ENCODE assay signal across 8 cellular contexts in the genomic region with DNA sequence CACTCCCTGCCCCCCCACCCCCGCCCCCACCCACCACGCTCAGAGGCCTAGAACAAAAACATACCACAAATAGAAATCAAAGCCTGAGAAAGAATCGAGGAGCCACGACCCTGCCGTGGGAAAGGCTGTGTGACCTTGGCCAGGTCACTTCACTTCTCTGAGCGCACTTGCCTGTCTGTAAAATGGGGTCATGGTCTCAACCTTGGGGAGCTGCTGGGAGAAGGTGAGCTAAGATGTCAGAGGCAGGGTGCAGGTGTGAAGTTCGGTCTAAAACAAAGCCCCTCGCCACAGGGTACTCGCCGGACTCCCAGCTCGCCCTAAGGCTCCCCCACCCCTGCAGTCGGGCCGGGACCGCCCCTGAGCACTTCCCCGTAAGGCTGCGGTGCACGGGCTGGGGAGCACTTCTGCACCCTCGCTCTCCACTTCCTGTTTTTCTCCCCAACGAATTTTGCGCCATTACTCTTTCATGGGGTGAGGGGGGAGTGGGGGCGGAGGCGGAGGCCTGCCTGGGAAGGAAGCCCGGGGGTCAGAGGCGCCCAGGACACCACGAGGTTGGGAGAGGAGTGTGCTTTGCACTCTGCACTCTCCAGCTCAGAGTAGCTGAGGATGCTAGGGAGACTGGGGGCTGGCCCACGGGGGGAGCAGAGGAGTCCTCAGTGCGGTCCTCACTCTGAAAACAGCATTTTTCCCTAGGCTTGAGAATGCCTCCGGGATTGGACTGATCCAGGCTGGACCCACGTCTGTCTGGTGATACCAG. TPM values are rescaled to one million over a fixed set of nuclear protein-coding genes. Genes with fewer than 3 reads are reported as not detected.
A peak's percentile ranks its signal among the peaks of the same experiment; 100 is the strongest.
DNase-seq lines count a peak whose midpoint lies in the region; ATAC-seq and TF ChIP-seq lines count a peak whose summit lies in the region.

No MANE protein-coding gene starts in this region.

- in situ Hi-C loops in GM18951 (cut with MboI; ENCODE audit: low sequenced_read_pairs, unreplicated experiment) = no loop called here

- intact Hi-C loops in spleen (cut with DNase I; ENCODE audit: low total_unique reads) = loop anchor here (5.0 to 10.0 kb wide), 2 partner anchors 98 to 235 kb away; no protein-coding TSS in a partner anchor

- peak in 2 of 11 experiments; percentile 21 to 28 for TF ChIP-seq CTCF in spleen (IDR thresholded peaks at IDR 0.05 in 8 of 11, conservative IDR thresholded peaks at IDR 0.05 in 3 of 11)

- peak overlapping the region; percentile 94 for H3K4me3 Mint-ChIP-seq in T-helper 2 cell treated with Interferon-gamma antibody and Interleukin-4, amounts not matched to agents 5 μg/mL and 100 μg/mL, for 36 hours
- H3K4me3 Mint-ChIP-seq in activated naive CD8-positive, alpha-beta T cell treated with anti-CD3 and anti-CD28 coated beads, Interleukin-2, amount 10 ng/mL, durations not matched to agents 7 days and 5 days = peak overlapping the region; percentile 92

- 9 to 18% (median 13%) methylated on average over 13 to 29 of the region's 29 CpGs for WGBS in spleen, 5 donors

- no peaks in the 10 kb centered on the region for H3K27me3 Mint-ChIP-seq in T-helper 2 cell treated with Interferon-gamma antibody and Interleukin-4, amounts not matched to agents 5 μg/mL and 100 μg/mL, for 36 hours (ENCODE audit: low read depth)
- no peaks in the 10 kb centered on the region for H3K27me3 Mint-ChIP-seq in activated naive CD8-positive, alpha-beta T cell treated with anti-CD3 and anti-CD28 coated beads, Interleukin-2, amount 10 ng/mL, durations not matched to agents 7 days and 5 days

- H3K27ac ChIP-seq in spleen = peak overlapping the region; percentile 77 to 96 (median 90)

- DNase-seq in T-helper 2 cell treated with Interferon-gamma antibody and Interleukin-4, amounts not matched to agents 5 μg/mL and 100 μg/mL, for 36 hours (ENCODE audit: low spot score) = peak; percentile 86
- peak; percentile 85 for DNase-seq in activated naive CD8-positive, alpha-beta T cell treated with anti-CD3 and anti-CD28 coated beads, Interleukin-2, amount 10 ng/mL, durations not matched to agents 7 days and 5 days
- DNase-seq in spleen (peak; percentile 98), NCI-H2227 (lab: John Stamatoyannopoulos, UW; ENCODE audit: unreplicated experiment) (no peak), AG08395 (ENCODE audit: low spot score) (no peak)

- H3K4me1 ChIP-seq in spleen = peaks cover 24 to 93% (median 58%) of the 10 kb centered on the region in 6 donors

- H3K4me1 Mint-ChIP-seq in T-helper 2 cell treated with Interferon-gamma antibody and Interleukin-4, amounts not matched to agents 5 μg/mL and 100 μg/mL, for 36 hours (ENCODE audit: low read depth) = peaks cover 52% of the 10 kb centered on the region
- peaks cover 46% of the 10 kb centered on the region for H3K4me1 Mint-ChIP-seq in activated naive CD8-positive, alpha-beta T cell treated with anti-CD3 and anti-CD28 coated beads, Interleukin-2, amount 10 ng/mL, durations not matched to agents 7 days and 5 days

- no peaks in the 10 kb centered on the region for H3K36me3 ChIP-seq in spleen

- peak overlapping the region; percentile 30 to 75 (median 50) for H3K4me3 ChIP-seq in spleen

- H3K27me3 ChIP-seq in spleen (replicated peaks in 1 of 7) = peaks cover 0 to 10% (median 0%) of the 10 kb centered on the region in 7 donors

- no peaks in the 10 kb centered on the region for H3K9me3 Mint-ChIP-seq in T-helper 2 cell treated with Interferon-gamma antibody and Interleukin-4, amounts not matched to agents 5 μg/mL and 100 μg/mL, for 36 hours
- no peaks in the 10 kb centered on the region for H3K9me3 Mint-ChIP-seq in activated naive CD8-positive, alpha-beta T cell treated with anti-CD3 and anti-CD28 coated beads, Interleukin-2, amount 10 ng/mL, durations not matched to agents 7 days and 5 days

- TF ChIP-seq POLR2A in GM18951 (IDR thresholded peaks at IDR 0.05; ENCODE audit: extremely low read depth, insufficient read depth, insufficient read length) (peak; percentile 51), spleen (IDR thresholded peaks at IDR 0.05) (no peak)

- ATAC-seq in activated naive CD8-positive, alpha-beta T cell treated with anti-CD3 and anti-CD28 coated beads, Interleukin-2, amount 10 ng/mL, durations not matched to agents 7 days and 5 days (ENCODE audit: low read depth) = peak; percentile 48
- ATAC-seq in HG03280 (IDR thresholded peaks at IDR 0.05; ENCODE audit: unreplicated experiment) (no peak), HG03378 (IDR thresholded peaks at IDR 0.05; ENCODE audit: unreplicated experiment) (no peak)

- H3K36me3 Mint-ChIP-seq in T-helper 2 cell treated with Interferon-gamma antibody and Interleukin-4, amounts not matched to agents 5 μg/mL and 100 μg/mL, for 36 hours (ENCODE audit: low read depth) = peaks cover 43% of the 10 kb centered on the region
- peaks cover 40% of the 10 kb centered on the region for H3K36me3 Mint-ChIP-seq in activated naive CD8-positive, alpha-beta T cell treated with anti-CD3 and anti-CD28 coated beads, Interleukin-2, amount 10 ng/mL, durations not matched to agents 7 days and 5 days

- no peaks in the 10 kb centered on the region for H3K9me3 ChIP-seq in spleen

- POLR2A ChIA-PET in activated naive CD8-positive, alpha-beta T cell treated with anti-CD3 and anti-CD28 coated beads, Interleukin-2, amount 10 ng/mL, durations not matched to agents 7 days and 5 days (lab: Charles Lee) = interaction anchor here (0.5 to 22.8 kb wide), 19 partner anchors 12 to 488 kb away, joined by 3 to 623 read pairs (median 5); partner anchors contain the start of gene PIK3CD

- H3K27ac Mint-ChIP-seq in T-helper 2 cell treated with Interferon-gamma antibody and Interleukin-4, amounts not matched to agents 5 μg/mL and 100 μg/mL, for 36 hours = peak overlapping the region; percentile 97
- peak overlapping the region; percentile 97 for H3K27ac Mint-ChIP-seq in activated naive CD8-positive, alpha-beta T cell treated with anti-CD3 and anti-CD28 coated beads, Interleukin-2, amount 10 ng/mL, durations not matched to agents 7 days and 5 days

RNA-seq across cellular contexts. Expression of gene PIK3CD, which starts 21.9 kb away (rescaled TPM):
- 100 to 1,000 TPM; 250 TPM for total RNA-seq in activated naive CD8-positive, alpha-beta T cell treated with anti-CD3 and anti-CD28 coated beads, Interleukin-2, amount 10 ng/mL, durations not matched to agents 7 days and 5 days
- 100 to 1,000 TPM in 5 of 7 donors, 10 to 100 TPM in 2; 89.4 to 186 (median 130) TPM for total RNA-seq in spleen
- polyA plus RNA-seq in spleen = 10 to 100 TPM; 26.8 to 52.1 (median 43.2) TPM

RNA-seq across cellular contexts. Expression of gene TMEM201, which starts 40.9 kb away (rescaled TPM):
- total RNA-seq in activated naive CD8-positive, alpha-beta T cell treated with anti-CD3 and anti-CD28 coated beads, Interleukin-2, amount 10 ng/mL, durations not matched to agents 7 days and 5 days = 10 to 100 TPM; 16.1 TPM
- total RNA-seq in spleen = 10 to 100 TPM in 1 of 7 donors, 1 to 10 TPM in 6; 5.6 to 11.6 (median 9.1) TPM
- polyA plus RNA-seq in spleen = 1 to 10 TPM; 2.5 to 5.2 (median 3.0) TPM

Comparison
In these comparisons a context has a peak if more than half of its experiments do, and no peak if none do; other contexts are left out.
1. DNase-seq: peak in T-helper 2 cell treated with Interferon-gamma antibody and Interleukin-4, amounts not matched to agents 5 μg/mL and 100 μg/mL, for 36 hours (single experiment), activated naive CD8-positive, alpha-beta T cell treated with anti-CD3 and anti-CD28 coated beads, Interleukin-2, amount 10 ng/mL, durations not matched to agents 7 days and 5 days (single experiment) and spleen (single experiment); none in NCI-H2227 (single experiment) and AG08395 (single experiment).